ENCODE assay signal across 35 cellular contexts in genomic region chr18:69569133-69569532, GRCh38.
"Had no signal": no experiment of that assay in that cellular context is flagged by ENCODE, and none has a peak within 500 bp of the region (broad histone marks: within the 10 kb centered on the region; RNA-seq: fewer than 3 reads in every experiment).

No MANE protein-coding gene starts in this region.

- H3K9me3 ChIP-seq: ascending aorta had no signal

- ATAC-seq: activated CD8-positive, alpha-beta T cell treated with anti-CD3 and anti-CD28 coated beads for 36 hours; activated naive CD4-positive, alpha-beta T cell treated with anti-CD3 and anti-CD28 coated beads, Interleukin-2, amount 50 U/mL, for 72 hours; activated T-cell treated with anti-CD3 and anti-CD28 coated beads, Interleukin-2, amount 50 U/mL, for 4 hours; activated T-cell treated with anti-CD3 and anti-CD28 coated beads, Interleukin-2, amount 50 U/mL, for 72 hours; activated T-helper 17 cell treated with anti-CD3 and anti-CD28 coated beads, Interleukin-2, amount 50 U/mL, for 72 hours had no signal

- H3K27ac ChIP-seq: ascending aorta, cardiac muscle cell, VCaP had no signal

- H3K4me1 ChIP-seq: ascending aorta had no signal

- H3K4me3 ChIP-seq: ascending aorta, cardiac muscle cell had no signal

- H3K9me3 Mint-ChIP-seq: activated CD4-positive, alpha-beta T cell treated with anti-CD3 and anti-CD28 coated beads, Interleukin-2, amount 10 ng/mL, durations not matched to agents 24 days and 14 days had no signal

- H3K36me3 Mint-ChIP-seq: activated naive CD8-positive, alpha-beta T cell treated with anti-CD3 and anti-CD28 coated beads for 36 hours had no signal

- H3K4me3 Mint-ChIP-seq: activated B cell treated with CpG ODN at 0.5 μM for 24 hours; activated CD4-positive, alpha-beta memory T cell treated with anti-CD3 and anti-CD28 coated beads for 36 hours; activated CD4-positive, alpha-beta T cell treated with anti-CD3 and anti-CD28 coated beads, Interleukin-2, amount 10 ng/mL, durations not matched to agents 24 days and 14 days; activated CD8-positive, alpha-beta T cell treated with anti-CD3 and anti-CD28 coated beads for 36 hours; activated naive CD4-positive, alpha-beta T cell treated with anti-CD3 and anti-CD28 coated beads for 36 hours; activated naive CD8-positive, alpha-beta T cell treated with anti-CD3 and anti-CD28 coated beads for 36 hours; activated T-cell treated with anti-CD3 and anti-CD28 coated beads, Interleukin-2, amount 50 U/mL, for 4 hours; activated T-cell treated with anti-CD3 and anti-CD28 coated beads, Interleukin-2, amount 50 U/mL, for 72 hours; activated T-helper 1 cell treated with anti-CD3 and anti-CD28 coated beads, Interleukin-12 subunit alpha, Interleukin-12 subunit beta, Interleukin-2, Interleukin-4 antibody, amounts not matched to agents 30 ng/mL and 10 ng/mL and 1 ng/mL, durations not matched to agents 14 hours and 24 hours and 36 hours; activated T-helper 17 cell treated with anti-CD3 and anti-CD28 coated beads, Interleukin-2, amount 50 U/mL, for 72 hours; brain; central memory CD8-positive, alpha-beta T cell; T-helper 1 cell treated with Interleukin-12 subunit alpha and Interleukin-12 subunit beta and Interleukin-4 antibody, amounts not matched to agents 30 μg/mL and 1 μg/mL, for 36 hours; T-helper 2 cell treated with Interferon-gamma antibody and Interleukin-4, amounts not matched to agents 5 μg/mL and 100 μg/mL, for 36 hours had no signal

- H3K27me3 ChIP-seq: ascending aorta, cardiac muscle cell had no signal

- H3K27ac Mint-ChIP-seq: activated B cell treated with CpG ODN at 0.5 μM for 24 hours; activated CD4-positive, alpha-beta memory T cell treated with anti-CD3 and anti-CD28 coated beads for 36 hours; activated CD4-positive, alpha-beta T cell treated with anti-CD3 and anti-CD28 coated beads, Interleukin-2, amount 10 ng/mL, durations not matched to agents 24 days and 14 days; activated CD8-positive, alpha-beta T cell treated with anti-CD3 and anti-CD28 coated beads for 36 hours; activated naive CD4-positive, alpha-beta T cell treated with anti-CD3 and anti-CD28 coated beads for 36 hours; activated naive CD4-positive, alpha-beta T cell treated with anti-CD3 and anti-CD28 coated beads, Interleukin-2, amount 50 U/mL, for 72 hours; activated naive CD8-positive, alpha-beta T cell treated with anti-CD3 and anti-CD28 coated beads for 36 hours; activated T-cell treated with anti-CD3 and anti-CD28 coated beads, Interleukin-2, amount 50 U/mL, for 72 hours; activated T-helper 1 cell treated with anti-CD3 and anti-CD28 coated beads, Interleukin-12 subunit alpha, Interleukin-12 subunit beta, Interleukin-2, Interleukin-4 antibody, amounts not matched to agents 30 ng/mL and 10 ng/mL and 1 ng/mL, durations not matched to agents 14 hours and 24 hours and 36 hours; activated T-helper 17 cell treated with anti-CD3 and anti-CD28 coated beads, Interleukin-2, amount 50 U/mL, for 72 hours; brain; T-helper 1 cell treated with Interleukin-12 subunit alpha and Interleukin-12 subunit beta and Interleukin-4 antibody, amounts not matched to agents 30 μg/mL and 1 μg/mL, for 36 hours; T-helper 2 cell treated with Interferon-gamma antibody and Interleukin-4, amounts not matched to agents 5 μg/mL and 100 μg/mL, for 36 hours had no signal

- DNase-seq: activated B cell treated with CpG ODN at 0.5 μM for 24 hours; activated CD4-positive, alpha-beta memory T cell treated with anti-CD3 and anti-CD28 coated beads for 36 hours; activated CD4-positive, alpha-beta T cell treated with anti-CD3 and anti-CD28 coated beads for 4 hours; activated CD4-positive, alpha-beta T cell treated with anti-CD3 and anti-CD28 coated beads, Interleukin-2, amount 10 ng/mL, durations not matched to agents 24 days and 14 days; activated CD4-positive, alpha-beta T cell treated with anti-CD3 and anti-CD28 coated beads, Interleukin-2, amount 50 U/mL, for 1 hour; activated CD4-positive, alpha-beta T cell treated with anti-CD3 and anti-CD28 coated beads, Interleukin-2, amount 50 U/mL, for 4 hours; activated CD4-positive, CD25-positive, alpha-beta regulatory T cell treated with anti-CD3 and anti-CD28 coated beads, Interleukin-2, amount 50 U/mL, for 72 hours; activated CD8-positive, alpha-beta memory T cell treated with anti-CD3 and anti-CD28 coated beads, Interleukin-2, amount 50 U/mL, for 4 hours; activated CD8-positive, alpha-beta T cell treated with anti-CD3 and anti-CD28 coated beads for 36 hours; activated effector memory CD4-positive, alpha-beta T cell treated with anti-CD3 and anti-CD28 coated beads, Interleukin-2, amount 50 U/mL, for 16 hours; activated gamma-delta T cell treated with Interleukin-2 at 50 U/mL for 16 hours; activated naive CD4-positive, alpha-beta T cell; activated naive CD4-positive, alpha-beta T cell treated with anti-CD3 and anti-CD28 coated beads for 36 hours; activated naive CD4-positive, alpha-beta T cell treated with anti-CD3 and anti-CD28 coated beads, Interleukin-2, amount 50 U/mL, for 16 hours; activated naive CD8-positive, alpha-beta T cell treated with anti-CD3 and anti-CD28 coated beads for 36 hours; activated T-cell treated with anti-CD3 and anti-CD28 coated beads for 4 hours; activated T-cell treated with anti-CD3 and anti-CD28 coated beads, Interleukin-2, amount 50 U/mL, for 1 hour; activated T-cell treated with anti-CD3 and anti-CD28 coated beads, Interleukin-2, amount 50 U/mL, for 4 hours; activated T-cell treated with anti-CD3 and anti-CD28 coated beads, Interleukin-2, amount 50 U/mL, for 72 hours; amygdala; anterior cingulate cortex; caudate nucleus; cerebellar nuclear complex; T-helper 2 cell; T-helper 9 cell had no signal

- H3K27me3 Mint-ChIP-seq: activated B cell treated with CpG ODN at 0.5 μM for 24 hours, brain had no signal

- H3K4me1 Mint-ChIP-seq: activated B cell treated with CpG ODN at 0.5 μM for 24 hours; activated CD4-positive, alpha-beta T cell treated with anti-CD3 and anti-CD28 coated beads, Interleukin-2, amount 10 ng/mL, durations not matched to agents 24 days and 14 days; activated naive CD8-positive, alpha-beta T cell treated with anti-CD3 and anti-CD28 coated beads for 36 hours; activated T-helper 17 cell treated with anti-CD3 and anti-CD28 coated beads, Interleukin-2, amount 50 U/mL, for 72 hours; brain; central memory CD8-positive, alpha-beta T cell had no signal

- H3K36me3 ChIP-seq: ascending aorta, cardiac muscle cell had no signal
